In the genomic region with DNA sequence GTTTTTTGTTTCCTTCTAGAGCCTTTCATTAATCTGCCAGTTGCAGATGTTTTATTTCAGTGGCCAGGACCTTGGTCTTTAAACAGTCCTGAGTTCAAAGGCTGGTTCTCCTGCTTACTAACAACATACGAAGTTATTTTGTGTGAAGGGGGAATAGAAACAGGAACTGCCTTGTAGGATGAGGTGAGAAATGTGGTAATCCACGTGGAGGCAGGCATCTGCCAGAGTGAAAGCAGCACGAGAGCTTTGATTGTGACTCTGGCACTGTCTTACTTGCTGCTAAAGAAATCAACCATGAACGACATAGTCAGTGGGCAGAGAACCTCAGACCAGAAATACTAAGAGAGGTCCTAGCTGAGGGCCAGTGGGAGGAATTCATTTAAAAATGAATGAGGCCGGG, we compare ENCODE assay signal across 10 cellular contexts. TPM values are rescaled to one million over a fixed set of nuclear protein-coding genes. Genes with fewer than 3 reads are reported as not detected.
DNase-seq lines count a peak whose midpoint lies in the region; ATAC-seq and TF ChIP-seq lines count a peak whose summit lies in the region.
"Had no signal": no experiment of that assay in that cellular context is flagged by ENCODE, and none has a peak within 500 bp of the region (broad histone marks: within the 10 kb centered on the region; RNA-seq: fewer than 3 reads in every experiment).

No MANE protein-coding gene starts in this region.

- H3K23me2 ChIP-seq in H9 (ENCODE audit: insufficient read length, low read depth, low read length, poor library complexity, severe bottlenecking): no peaks in the 10 kb centered on the region

- H3K18ac ChIP-seq in H9 (ENCODE audit: insufficient read length, low read depth, low read length): no peak overlapping the region

- peak; percentile 44 for ATAC-seq in GM19467 (IDR thresholded peaks at IDR 0.05; ENCODE audit: unreplicated experiment)
- peak; percentile 52 for ATAC-seq in HG03520 (IDR thresholded peaks at IDR 0.05; ENCODE audit: unreplicated experiment)

- no peaks in the 10 kb centered on the region for H3K79me2 ChIP-seq in H9 (ENCODE audit: insufficient read depth, low read length)

- H3K27me3 ChIP-seq in HAP-1 (ENCODE audit: low read depth): no peaks in the 10 kb centered on the region
- H3K27me3 ChIP-seq in SJCRH30: no peaks in the 10 kb centered on the region
- no peaks in the 10 kb centered on the region; the same call in 1 of the 2 replicates for H3K27me3 ChIP-seq in H9 (ENCODE audit: insufficient read depth, low read length)

- H3K79me1 ChIP-seq in H9 (ENCODE audit: insufficient read depth, low read depth, low read length, poor library complexity, severe bottlenecking): no peaks in the 10 kb centered on the region

- H2BK12ac ChIP-seq in H9 (ENCODE audit: insufficient read length, low read depth, low read length): no peak overlapping the region

- no peak overlapping the region for H4K5ac ChIP-seq in H9 (ENCODE audit: insufficient read length, low read depth, low read length)

- no peak overlapping the region for H3K4me2 ChIP-seq in H9 (ENCODE audit: insufficient read depth, insufficient read length, low read length)

- POLR2A ChIA-PET in GM10248 (lab: Yijun Ruan, JAX): no interaction called here

- H3K4me1 ChIP-seq in HAP-1: no peaks in the 10 kb centered on the region
- no peaks in the 10 kb centered on the region for H3K4me1 ChIP-seq in SJCRH30
- no peaks in the 10 kb centered on the region for H3K4me1 ChIP-seq in H9 (ENCODE audit: insufficient read depth, low read length)

- H2AK5ac ChIP-seq in H9 (ENCODE audit: insufficient read length, low read length): no peak overlapping the region

- H3K36me3 ChIP-seq in HAP-1 (replicated peaks): peaks cover 8% of the 10 kb centered on the region
- H3K36me3 ChIP-seq in SJCRH30: peaks cover 9% of the 10 kb centered on the region

- no peak overlapping the region for H3K56ac ChIP-seq in H9 (ENCODE audit: insufficient read length, low read depth, low read length)

- CTCF ChIA-PET in GM10248 (lab: Yijun Ruan, JAX): interaction anchor here (1.5 kb wide), 1 partner anchor 17 kb away, joined by 5 read pairs; no protein-coding TSS in a partner anchor

- no peak overlapping the region for H2BK120ac ChIP-seq in H9 (ENCODE audit: low read depth, low read length, poor library complexity, severe bottlenecking)

- H2BK5ac ChIP-seq in H9 (ENCODE audit: insufficient read length, low read length): no peak overlapping the region

- H3K27ac Mint-ChIP-seq in brain: peak overlapping the region; percentile 13 to 77 (median 45)
- no peak overlapping the region for H3K27ac Mint-ChIP-seq in H9

- no peak overlapping the region for H3K4me3 Mint-ChIP-seq in brain
- H3K4me3 Mint-ChIP-seq in H9: no peak overlapping the region

- H4K8ac ChIP-seq in H9 (replicated peaks; ENCODE audit: insufficient read length, low read depth, low read length): no peak overlapping the region

- H4K20me1 ChIP-seq in H9 (ENCODE audit: control insufficient read depth, insufficient read depth, insufficient read length): peaks cover 2% of the 10 kb centered on the region

- H3K27me3 Mint-ChIP-seq in brain (no peaks in the 10 kb centered on the region), H9 (ENCODE audit: low read depth) (no peaks in the 10 kb centered on the region)

- H3K9me3 ChIP-seq in HAP-1 (no peaks in the 10 kb centered on the region), SJCRH30 (replicated peaks) (no peaks in the 10 kb centered on the region), H9 (ENCODE audit: control insufficient read depth, low read depth, low read length) (peaks cover 4% of the 10 kb centered on the region)

- WGBS in H9 (ENCODE audit: extremely low coverage, insufficient read length, low lambda C conversion rate): no CpG with 5 or more reads among the region's 5 CpGs

- H3K14ac ChIP-seq in H9 (ENCODE audit: insufficient read depth, low read length): no peak overlapping the region

- no peak overlapping the region for H2AFZ ChIP-seq in H9 (ENCODE audit: low read length)

- H3K36me3 Mint-ChIP-seq in brain: peaks cover 28% of the 10 kb centered on the region
- peaks cover 76 to 94% (median 78%) of the 10 kb centered on the region in 3 experiments for H3K36me3 Mint-ChIP-seq in H9 (ENCODE audit: insufficient read depth in 1 of 3, low read depth in 3 of 3)

- peaks cover 0 to 2% (median 0%) of the 10 kb centered on the region in 5 experiments for H3K9me3 Mint-ChIP-seq in brain
- peaks cover 5 to 9% of the 10 kb centered on the region in 2 experiments for H3K9me3 Mint-ChIP-seq in H9

- H3K27ac ChIP-seq in SJCRH30 (no peak overlapping the region), H9 (ENCODE audit: insufficient read length, low read depth, low read length) (no peak overlapping the region)

- no peak overlapping the region for H2BK15ac ChIP-seq in H9 (ENCODE audit: low read depth, low read length)

- no peak overlapping the region for H3K4me3 ChIP-seq in HAP-1
- no peak overlapping the region for H3K4me3 ChIP-seq in SJCRH30

- no peak overlapping the region for H3T11ph ChIP-seq in H9 (ENCODE audit: low read length)

- no peak overlapping the region for H3K4ac ChIP-seq in H9 (ENCODE audit: low read depth, low read length)

- no peak overlapping the region for H3K9ac ChIP-seq in H9 (ENCODE audit: extremely low read depth, insufficient read length, low read length)

- TF ChIP-seq CTCF in GM10248 (IDR thresholded peaks at IDR 0.05; ENCODE audit: control extremely low read depth, extremely low read depth, low read depth, missing control alignments) (no peak), brain (conservative IDR thresholded peaks at IDR 0.05) (no peak), H9 (conservative IDR thresholded peaks at IDR 0.05) (no peak)

- DNase-seq in GM10248 (ENCODE audit: extremely low spot score) (peak; percentile 72), HAP-1 (ENCODE audit: low spot score in 2 of 2) (no peak), SJCRH30 (no peak), NCI-H1048 (lab: John Stamatoyannopoulos, UW) (no peak), H9 (no peak)
- DNase-seq: cortex of kidney had no signal

- no peak overlapping the region for H3K23ac ChIP-seq in H9 (ENCODE audit: insufficient read length, low read depth, low read length)

- H4K91ac ChIP-seq in H9 (ENCODE audit: insufficient read length, low read depth, low read length): no peak overlapping the region

- in situ Hi-C loops in HAP-1 (cut with MboI; ENCODE audit: low sequenced_read_pairs): no loop called here

- H3K4me1 Mint-ChIP-seq in brain (peaks cover 22% of the 10 kb centered on the region), H9 (peaks cover 0 to 6% of the 10 kb centered on the region in 2 experiments; a peak in 3 of 4 replicates)

- no peak overlapping the region for H2BK20ac ChIP-seq in H9 (ENCODE audit: low read depth, low read length, poor library complexity, severe bottlenecking)

RNA-seq across cellular contexts. Expression of a gene that starts 30.4 kb away (rescaled TPM):
- 34.6 TPM for polyA plus RNA-seq in brain (ENCODE audit: insufficient read depth, low read depth, low replicate concordance)
- 13.5 and 20.4 TPM in 2 replicates for total RNA-seq in SJCRH30 (2014; rRNA removed; shearing (Covaris generic))
- 75.7 and 80.7 TPM in 2 replicates for total RNA-seq in H9 (2021)

RNA-seq across cellular contexts. Expression of a gene that starts 37.1 kb away (rescaled TPM):
- 1.0 TPM for polyA plus RNA-seq in brain (ENCODE audit: insufficient read depth, low read depth, low replicate concordance)
- 16.7 and 19.4 TPM in 2 replicates for total RNA-seq in SJCRH30 (2014; rRNA removed; shearing (Covaris generic))
- 102 and 107 TPM in 2 replicates for total RNA-seq in H9 (2021)
- total RNA-seq: RPMI7951 had no signal

RNA-seq across cellular contexts. Expression of a gene that starts 41.9 kb away (rescaled TPM):
- 238 TPM for polyA plus RNA-seq in brain (ENCODE audit: insufficient read depth, low read depth, low replicate concordance)
- 6.3 and 7.2 TPM in 2 replicates for total RNA-seq in SJCRH30 (2014; rRNA removed; shearing (Covaris generic))
- 40.6 and 41.0 TPM in 2 replicates for total RNA-seq in H9 (2021)

Comparison
In these comparisons a context has a peak if more than half of its experiments do, and no peak if none do; other contexts are left out.
1. H3K27ac Mint-ChIP-seq: peak in brain (5 of 5); none in H9 (0 of 3).